In genomic region chr1:32205401-32206370, GRCh38 we compare ENCODE assay signal across 1 cellular context.
A peak's percentile ranks its signal among the peaks of the same experiment; 100 is the strongest.
TF ChIP-seq lines count a peak whose summit lies in the region.

Gene IQCC (plus strand): TSS chr1:32205671. CDS start chr1:32205682, 11 bp downstream.

TF ChIP-seq in K562, 482 proteins besides CTCF, POLR2A, EP300 and RAD21 (continued from another document and continues in another):
- TF ChIP-seq IRF9 (tag; IDR thresholded peaks at IDR 0.05) (no peak), MEIS2 (IDR thresholded peaks at IDR 0.05; ENCODE audit: partially characterized antibody) (peak; percentile 87), HMGXB4 (CRISPR knock-in tag; IDR thresholded peaks at IDR 0.05) (peak; percentile 60; the same call in 1 of the 2 replicates), ZBTB12 (CRISPR knock-in tag; IDR thresholded peaks at IDR 0.05) (peak; percentile 92), SUPT5H (IDR thresholded peaks at IDR 0.05) (peak; percentile 92), MYBL2 (IDR thresholded peaks at IDR 0.05; ENCODE audit: low read depth) (no peak), MYBL2 (CRISPR knock-in tag; IDR thresholded peaks at IDR 0.05; ENCODE audit: borderline replicate concordance) (peak; percentile 57; the same call in 1 of the 2 replicates), ZNF197 (CRISPR knock-in tag; IDR thresholded peaks at IDR 0.05; ENCODE audit: low read depth) (no peak), MAX (CRISPR knock-in tag; IDR thresholded peaks at IDR 0.05) (peak; percentile 73), EGR1 (conservative IDR thresholded peaks at IDR 0.05) (peak; percentile 99), NCOA1 (IDR thresholded peaks at IDR 0.05; ENCODE audit: low read depth) (0 out of 2 replicates have a peak, but pooled peaks have one; percentile 17), E2F3 (CRISPR knock-in tag; IDR thresholded peaks at IDR 0.05) (peak; percentile 94), CHD1 (IDR thresholded peaks at IDR 0.05; ENCODE audit: low read length) (peak; percentile 41), SIN3A (IDR thresholded peaks at IDR 0.05; ENCODE audit: borderline replicate concordance in 2 of 2, control insufficient read depth in 1 of 2, low read depth in 2 of 2, low read length in 2 of 2) (peak; percentile 89 to 94), ZNF408 (CRISPR knock-in tag; IDR thresholded peaks at IDR 0.05; ENCODE audit: low read depth) (no peak), ZBTB7A (IDR thresholded peaks at IDR 0.05; ENCODE audit: borderline replicate concordance, control insufficient read depth, low read depth, low read length) (peak; percentile 75; the same call in 1 of the 2 replicates), CCNT2 (IDR thresholded peaks at IDR 0.05; ENCODE audit: borderline replicate concordance, extremely low read depth, insufficient read length, low read depth, low read length) (peak; percentile 89), AFF4 (CRISPR knock-in tag; IDR thresholded peaks at IDR 0.05) (peak; percentile 76; the same call in 1 of the 2 replicates), AFF1 (IDR thresholded peaks at IDR 0.05; ENCODE audit: low read depth in 1 of 2, partially characterized antibody in 2 of 2) (no peak), TBP (optimal IDR thresholded peaks at IDR 0.05; ENCODE audit: low read depth, low read length) (peak; percentile 71), CSDE1 (IDR thresholded peaks at IDR 0.05) (peak in 1 of 2 experiments; percentile 95; a peak in 2 of 4 replicates), TOE1 (IDR thresholded peaks at IDR 0.05; ENCODE audit: borderline replicate concordance) (peak; percentile 45; the same call in 1 of the 2 replicates), TOE1 (CRISPR knock-in tag; IDR thresholded peaks at IDR 0.05; ENCODE audit: borderline replicate concordance, low read depth) (no peak; the same call in 1 of the 2 replicates), ERF (CRISPR knock-in tag; IDR thresholded peaks at IDR 0.05) (no peak; the same call in 1 of the 2 replicates), ADNP (tag; IDR thresholded peaks at IDR 0.05) (no peak), POLR2H (tag; IDR thresholded peaks at IDR 0.05; ENCODE audit: low read depth) (peak; percentile 22; the same call in 1 of the 2 replicates), STAG1 (CRISPR knock-in tag; IDR thresholded peaks at IDR 0.05; ENCODE audit: borderline replicate concordance) (no peak), HDAC2 (IDR thresholded peaks at IDR 0.05) (0 out of 2 replicates have a peak, but pooled peaks have one; percentile 77), ZNF121 (CRISPR knock-in tag; conservative IDR thresholded peaks at IDR 0.05) (no peak), SMAD3 (CRISPR knock-in tag; conservative IDR thresholded peaks at IDR 0.05) (peak; percentile 9; the same call in 1 of the 2 replicates), MXI1 (IDR thresholded peaks at IDR 0.05; ENCODE audit: low read depth, low read length) (peak; percentile 97), DPF2 (IDR thresholded peaks at IDR 0.05) (no peak), ZBTB2 (IDR thresholded peaks at IDR 0.05) (peak; percentile 96), ZNF699 (CRISPR knock-in tag; IDR thresholded peaks at IDR 0.05; ENCODE audit: insufficient replicate concordance) (no peak), KLF13 (tag; IDR thresholded peaks at IDR 0.05; ENCODE audit: borderline replicate concordance, low read depth) (no peak), FOXM1 (IDR thresholded peaks at IDR 0.05; ENCODE audit: low read depth) (no peak), FOXM1 (CRISPR knock-in tag; IDR thresholded peaks at IDR 0.05; ENCODE audit: low read depth) (peak; percentile 76; the same call in 1 of the 2 replicates), NUFIP1 (IDR thresholded peaks at IDR 0.05; ENCODE audit: partially characterized antibody) (no peak), HOXB6 (CRISPR knock-in tag; IDR thresholded peaks at IDR 0.05; ENCODE audit: borderline replicate concordance) (no peak), RUNX1 (IDR thresholded peaks at IDR 0.05; ENCODE audit: low read depth) (no peak), FIP1L1 (IDR thresholded peaks at IDR 0.05; ENCODE audit: low read depth, low read length, poor library complexity, severe bottlenecking) (peak; percentile 74), ILF3 (IDR thresholded peaks at IDR 0.05; ENCODE audit: borderline replicate concordance) (no peak)
- TF ChIP-seq, protein P1, sequence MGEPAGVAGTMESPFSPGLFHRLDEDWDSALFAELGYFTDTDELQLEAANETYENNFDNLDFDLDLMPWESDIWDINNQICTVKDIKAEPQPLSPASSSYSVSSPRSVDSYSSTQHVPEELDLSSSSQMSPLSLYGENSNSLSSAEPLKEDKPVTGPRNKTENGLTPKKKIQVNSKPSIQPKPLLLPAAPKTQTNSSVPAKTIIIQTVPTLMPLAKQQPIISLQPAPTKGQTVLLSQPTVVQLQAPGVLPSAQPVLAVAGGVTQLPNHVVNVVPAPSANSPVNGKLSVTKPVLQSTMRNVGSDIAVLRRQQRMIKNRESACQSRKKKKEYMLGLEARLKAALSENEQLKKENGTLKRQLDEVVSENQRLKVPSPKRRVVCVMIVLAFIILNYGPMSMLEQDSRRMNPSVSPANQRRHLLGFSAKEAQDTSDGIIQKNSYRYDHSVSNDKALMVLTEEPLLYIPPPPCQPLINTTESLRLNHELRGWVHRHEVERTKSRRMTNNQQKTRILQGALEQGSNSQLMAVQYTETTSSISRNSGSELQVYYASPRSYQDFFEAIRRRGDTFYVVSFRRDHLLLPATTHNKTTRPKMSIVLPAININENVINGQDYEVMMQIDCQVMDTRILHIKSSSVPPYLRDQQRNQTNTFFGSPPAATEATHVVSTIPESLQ (CRISPR knock-in tag; IDR thresholded peaks at IDR 0.05): peak; percentile 79; the same call in 1 of the 2 replicates
- TF ChIP-seq, protein P2, sequence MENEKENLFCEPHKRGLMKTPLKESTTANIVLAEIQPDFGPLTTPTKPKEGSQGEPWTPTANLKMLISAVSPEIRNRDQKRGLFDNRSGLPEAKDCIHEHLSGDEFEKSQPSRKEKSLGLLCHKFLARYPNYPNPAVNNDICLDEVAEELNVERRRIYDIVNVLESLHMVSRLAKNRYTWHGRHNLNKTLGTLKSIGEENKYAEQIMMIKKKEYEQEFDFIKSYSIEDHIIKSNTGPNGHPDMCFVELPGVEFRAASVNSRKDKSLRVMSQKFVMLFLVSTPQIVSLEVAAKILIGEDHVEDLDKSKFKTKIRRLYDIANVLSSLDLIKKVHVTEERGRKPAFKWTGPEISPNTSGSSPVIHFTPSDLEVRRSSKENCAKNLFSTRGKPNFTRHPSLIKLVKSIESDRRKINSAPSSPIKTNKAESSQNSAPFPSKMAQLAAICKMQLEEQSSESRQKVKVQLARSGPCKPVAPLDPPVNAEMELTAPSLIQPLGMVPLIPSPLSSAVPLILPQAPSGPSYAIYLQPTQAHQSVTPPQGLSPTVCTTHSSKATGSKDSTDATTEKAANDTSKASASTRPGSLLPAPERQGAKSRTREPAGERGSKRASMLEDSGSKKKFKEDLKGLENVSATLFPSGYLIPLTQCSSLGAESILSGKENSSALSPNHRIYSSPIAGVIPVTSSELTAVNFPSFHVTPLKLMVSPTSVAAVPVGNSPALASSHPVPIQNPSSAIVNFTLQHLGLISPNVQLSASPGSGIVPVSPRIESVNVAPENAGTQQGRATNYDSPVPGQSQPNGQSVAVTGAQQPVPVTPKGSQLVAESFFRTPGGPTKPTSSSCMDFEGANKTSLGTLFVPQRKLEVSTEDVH (IDR thresholded peaks at IDR 0.05; ENCODE audit: low read depth, partially characterized antibody): peak; percentile 22
